8 cellular contexts compared by ENCODE assay signal in the genomic region with DNA sequence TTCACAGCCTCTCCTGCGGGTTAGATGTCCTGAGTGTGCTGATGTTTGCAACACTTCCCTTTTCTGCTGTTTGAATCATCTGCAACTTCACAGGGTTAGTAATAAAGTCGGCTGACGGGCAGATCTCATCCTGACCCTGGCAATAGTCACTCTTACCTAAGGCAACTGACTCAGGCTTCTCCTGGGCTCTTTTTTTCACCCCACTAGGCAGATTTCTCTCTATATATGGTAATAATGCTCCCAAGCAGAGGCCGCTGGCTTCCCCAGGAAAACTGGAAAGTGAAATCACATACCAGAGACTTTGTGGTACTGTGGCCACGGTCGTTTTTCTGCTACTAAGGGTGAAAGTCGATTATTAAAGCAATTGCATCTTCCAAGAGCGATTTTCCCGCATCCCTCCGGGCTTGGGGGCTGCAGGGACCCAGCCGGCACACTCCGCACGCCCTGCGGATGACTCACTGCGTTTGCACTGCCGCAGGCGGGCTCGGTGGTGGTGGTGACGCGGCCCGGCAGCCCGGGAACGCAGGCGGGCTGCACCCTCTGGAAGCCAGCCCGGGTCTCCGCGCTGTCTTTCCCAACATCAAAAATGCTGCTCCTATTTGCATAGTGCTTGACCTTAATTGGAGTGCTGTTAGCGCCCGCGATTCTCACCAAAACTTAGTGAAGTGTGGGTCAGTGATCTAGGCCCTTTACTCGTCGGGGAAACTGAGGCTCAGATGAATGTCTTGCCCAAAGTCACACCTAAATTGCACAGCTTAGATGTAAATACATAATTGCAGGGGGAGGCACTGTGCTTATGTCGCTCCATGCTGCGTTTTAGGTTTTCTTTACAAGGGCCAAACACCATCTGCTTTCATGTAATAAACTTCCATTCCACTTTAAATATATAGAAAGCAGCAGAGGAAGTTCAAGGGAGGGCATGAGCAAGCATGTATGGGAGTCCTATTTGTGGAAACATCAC. TPM values are rescaled to one million over a fixed set of nuclear protein-coding genes. Genes with fewer than 3 reads are reported as not detected.
A peak's percentile ranks its signal among the peaks of the same experiment; 100 is the strongest.
DNase-seq lines count a peak whose midpoint lies in the region; FAIRE-seq and TF ChIP-seq lines count a peak whose summit lies in the region.

No MANE protein-coding gene starts in this region.

- H3K4me3 Mint-ChIP-seq in activated CD4-positive, alpha-beta T cell treated with anti-CD3 and anti-CD28 coated beads, Interleukin-2, amount 10 ng/mL, durations not matched to agents 24 days and 14 days, result peak overlapping the region; percentile 66
- peak overlapping the region; percentile 53 for H3K4me3 Mint-ChIP-seq in endothelial cell (ENCODE audit: unreplicated experiment)
- peak overlapping the region; percentile 68 for H3K4me3 Mint-ChIP-seq in stimulated activated naive CD8-positive, alpha-beta T cell treated with anti-CD3 and anti-CD28 coated beads, Interleukin-15, Interleukin-2, amounts not matched to agents 100 ng/mL and 50 ng/mL, for 24 hours

- peak overlapping the region; percentile 53 for H3K4me2 ChIP-seq in mesendoderm (ENCODE audit: low read length)

- no peak overlapping the region for H4K8ac ChIP-seq in mesendoderm (ENCODE audit: low read depth, low read length)

- H3K79me1 ChIP-seq in mesendoderm (ENCODE audit: low read length), result no peaks in the 10 kb centered on the region

- intact Hi-C loops in activated CD4-positive, alpha-beta T cell treated with anti-CD3 and anti-CD28 coated beads, Interleukin-2, amount 10 ng/mL, durations not matched to agents 24 days and 14 days (cut with micrococcal nuclease), result loop anchor here (5.0 kb wide), 2 partner anchors 127 to 558 kb away; a partner anchor contains a TSS

- no peaks in the 10 kb centered on the region for H3K27me3 ChIP-seq in mesendoderm (ENCODE audit: insufficient read depth, low read length, poor library complexity)

- H3K9ac ChIP-seq in mesendoderm (ENCODE audit: low read length), result peak overlapping the region; percentile 62

- no peaks in the 10 kb centered on the region for H3K9me3 Mint-ChIP-seq in activated CD4-positive, alpha-beta T cell treated with anti-CD3 and anti-CD28 coated beads, Interleukin-2, amount 10 ng/mL, durations not matched to agents 24 days and 14 days
- no peaks in the 10 kb centered on the region for H3K9me3 Mint-ChIP-seq in endothelial cell (ENCODE audit: unreplicated experiment)
- H3K9me3 Mint-ChIP-seq in stimulated activated naive CD8-positive, alpha-beta T cell treated with anti-CD3 and anti-CD28 coated beads, Interleukin-15, Interleukin-2, amounts not matched to agents 100 ng/mL and 50 ng/mL, for 24 hours, result no peaks in the 10 kb centered on the region

- H3K4me1 Mint-ChIP-seq in activated CD4-positive, alpha-beta T cell treated with anti-CD3 and anti-CD28 coated beads, Interleukin-2, amount 10 ng/mL, durations not matched to agents 24 days and 14 days, result peaks cover 19% of the 10 kb centered on the region
- H3K4me1 Mint-ChIP-seq in endothelial cell (ENCODE audit: unreplicated experiment), result peaks cover 16% of the 10 kb centered on the region
- H3K4me1 Mint-ChIP-seq in stimulated activated naive CD8-positive, alpha-beta T cell treated with anti-CD3 and anti-CD28 coated beads, Interleukin-15, Interleukin-2, amounts not matched to agents 100 ng/mL and 50 ng/mL, for 24 hours (ENCODE audit: low read depth), result peaks cover 43% of the 10 kb centered on the region

- peak overlapping the region; percentile 15 for H2BK120ac ChIP-seq in mesendoderm (ENCODE audit: low read depth, low read length)

- H3K18ac ChIP-seq in mesendoderm (ENCODE audit: low read length), result peak overlapping the region; percentile 86

- no peak overlapping the region for H3K4ac ChIP-seq in mesendoderm (ENCODE audit: low read depth, low read length)

- H3K36me3 ChIP-seq in mesendoderm (ENCODE audit: control insufficient read depth, insufficient read depth, low read length), result no peaks in the 10 kb centered on the region

- no peak for FAIRE-seq in D721Med (lab: Jason Lieb, UNC)

- H3K27ac ChIP-seq in mesendoderm (ENCODE audit: low read depth, low read length), result peak overlapping the region; percentile 73

- DNase-seq in ELF-1 (ENCODE audit: low read depth, low spot score) (peak; percentile 96), HCEC 1CT (peak; percentile 99), NCI-H1694 (lab: John Stamatoyannopoulos, UW) (peak; percentile 63), endothelial cell (ENCODE audit: low spot score) (peak; percentile 68), mesendoderm (peak; percentile 94), D721Med (ENCODE audit: insufficient read length, low spot score) (no peak)
- DNase-seq in activated CD4-positive, alpha-beta T cell treated with anti-CD3 and anti-CD28 coated beads, Interleukin-2, amount 10 ng/mL, durations not matched to agents 24 days and 14 days, result peak; percentile 67

- no peaks in the 10 kb centered on the region for H3K79me2 ChIP-seq in mesendoderm (ENCODE audit: control insufficient read depth, insufficient read depth, low read length)

- peak overlapping the region; percentile 25 for H2BK15ac ChIP-seq in mesendoderm (replicated peaks; ENCODE audit: low read depth)

- H3K4me1 ChIP-seq in mesendoderm (ENCODE audit: control insufficient read depth, low read depth, low read length), result peaks cover 5% of the 10 kb centered on the region

- WGBS in mesendoderm (ENCODE audit: extremely low coverage, insufficient coverage, low lambda C conversion rate), result no CpG with 5 or more reads among the region's 34 CpGs

- no peak overlapping the region for H3K4me3 ChIP-seq in mesendoderm (ENCODE audit: low read length)

- no peak overlapping the region for H3K23ac ChIP-seq in mesendoderm (ENCODE audit: low read length)

- H4K5ac ChIP-seq in mesendoderm (ENCODE audit: low read length), result no peak overlapping the region

- peak overlapping the region; percentile 38 for H2BK5ac ChIP-seq in mesendoderm (ENCODE audit: low read length)

- peak overlapping the region; percentile 87 for H3K56ac ChIP-seq in mesendoderm (ENCODE audit: low read length)

- peaks cover 12% of the 10 kb centered on the region for H3K27me3 Mint-ChIP-seq in activated CD4-positive, alpha-beta T cell treated with anti-CD3 and anti-CD28 coated beads, Interleukin-2, amount 10 ng/mL, durations not matched to agents 24 days and 14 days
- no peaks in the 10 kb centered on the region for H3K27me3 Mint-ChIP-seq in endothelial cell (ENCODE audit: unreplicated experiment)
- H3K27me3 Mint-ChIP-seq in stimulated activated naive CD8-positive, alpha-beta T cell treated with anti-CD3 and anti-CD28 coated beads, Interleukin-15, Interleukin-2, amounts not matched to agents 100 ng/mL and 50 ng/mL, for 24 hours, result peaks cover 8% of the 10 kb centered on the region

- no peaks in the 10 kb centered on the region for H3K36me3 Mint-ChIP-seq in activated CD4-positive, alpha-beta T cell treated with anti-CD3 and anti-CD28 coated beads, Interleukin-2, amount 10 ng/mL, durations not matched to agents 24 days and 14 days (ENCODE audit: low read depth)
- H3K36me3 Mint-ChIP-seq in endothelial cell (ENCODE audit: low read depth, unreplicated experiment), result no peaks in the 10 kb centered on the region
- H3K36me3 Mint-ChIP-seq in stimulated activated naive CD8-positive, alpha-beta T cell treated with anti-CD3 and anti-CD28 coated beads, Interleukin-15, Interleukin-2, amounts not matched to agents 100 ng/mL and 50 ng/mL, for 24 hours (ENCODE audit: low read depth), result no peaks in the 10 kb centered on the region

- no peak overlapping the region for H2AK5ac ChIP-seq in mesendoderm (ENCODE audit: low read length)

- H3K27ac Mint-ChIP-seq in activated CD4-positive, alpha-beta T cell treated with anti-CD3 and anti-CD28 coated beads, Interleukin-2, amount 10 ng/mL, durations not matched to agents 24 days and 14 days, result no peak overlapping the region
- peak overlapping the region; percentile 46 for H3K27ac Mint-ChIP-seq in endothelial cell (ENCODE audit: unreplicated experiment)
- peak overlapping the region; percentile 26 for H3K27ac Mint-ChIP-seq in stimulated activated naive CD8-positive, alpha-beta T cell treated with anti-CD3 and anti-CD28 coated beads, Interleukin-15, Interleukin-2, amounts not matched to agents 100 ng/mL and 50 ng/mL, for 24 hours

- TF ChIP-seq CTCF in endothelial cell (IDR thresholded peaks at IDR 0.05; ENCODE audit: unreplicated experiment) (no peak), D721Med (IDR thresholded peaks at IDR 0.05; ENCODE audit: insufficient read depth, missing control alignments) (no peak)

RNA-seq across cellular contexts. Expression of a gene that starts 47.6 kb away (rescaled TPM):
- 50.5 and 57.5 TPM in 2 replicates for total RNA-seq in activated CD4-positive, alpha-beta T cell treated with anti-CD3 and anti-CD28 coated beads, Interleukin-2, amount 10 ng/mL, durations not matched to agents 24 days and 14 days
- 504 TPM for total RNA-seq in endothelial cell (ENCODE audit: unreplicated experiment)
- 237 TPM for polyA plus RNA-seq in mesendoderm (2013, experiment 1 of 2)
- 240 TPM for polyA plus RNA-seq in mesendoderm (2013, experiment 2 of 2)
